2 cellular contexts compared by ENCODE assay signal in genomic region chr1:157841708-157842107, GRCh38.
TF ChIP-seq lines count a peak whose summit lies in the region.

TSS of gene CD5L (minus strand) at chr1:157841808. CDS start at chr1:157841701, 107 bp downstream.

TF ChIP-seq in liver, 16 proteins besides CTCF, POLR2A, EP300 and RAD21:
- TF ChIP-seq EGR1 (IDR thresholded peaks at IDR 0.05; ENCODE audit: low read depth in 2 of 2) (no peak), REST (IDR thresholded peaks at IDR 0.05) (no peak), ZBTB33 (IDR thresholded peaks at IDR 0.05) (no peak), RXRA (IDR thresholded peaks at IDR 0.05) (no peak), TAF1 (conservative IDR thresholded peaks at IDR 0.05) (no peak), NR2F2 (IDR thresholded peaks at IDR 0.05) (no peak), FOXA2 (IDR thresholded peaks at IDR 0.05) (no peak), FOXA1 (IDR thresholded peaks at IDR 0.05) (no peak), ATF3 (IDR thresholded peaks at IDR 0.05) (no peak), HNF4A (conservative IDR thresholded peaks at IDR 0.05) (no peak), YY1 (IDR thresholded peaks at IDR 0.05) (no peak), SP1 (IDR thresholded peaks at IDR 0.05) (no peak), HNF4G (IDR thresholded peaks at IDR 0.05) (no peak), JUND (IDR thresholded peaks at IDR 0.05) (no peak)
- TF ChIP-seq, protein P1, sequence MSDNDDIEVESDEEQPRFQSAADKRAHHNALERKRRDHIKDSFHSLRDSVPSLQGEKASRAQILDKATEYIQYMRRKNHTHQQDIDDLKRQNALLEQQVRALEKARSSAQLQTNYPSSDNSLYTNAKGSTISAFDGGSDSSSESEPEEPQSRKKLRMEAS (IDR thresholded peaks at IDR 0.05): no peak

TF ChIP-seq in HepG2, 621 proteins besides CTCF, POLR2A, EP300 and RAD21:
- TF ChIP-seq PHF8 (CRISPR knock-in tag; IDR thresholded peaks at IDR 0.05) (no peak), PATZ1 (CRISPR knock-in tag; IDR thresholded peaks at IDR 0.05) (no peak), SIX4 (CRISPR knock-in tag; IDR thresholded peaks at IDR 0.05) (no peak), TCF7L2 (IDR thresholded peaks at IDR 0.05; ENCODE audit: low read depth, low read length) (no peak), IKZF5 (CRISPR knock-in tag; IDR thresholded peaks at IDR 0.05) (no peak), ZMYM2 (CRISPR knock-in tag; IDR thresholded peaks at IDR 0.05) (no peak), SUZ12 (IDR thresholded peaks at IDR 0.05; ENCODE audit: low read depth, low read length) (no peak), ZNF674 (CRISPR knock-in tag; IDR thresholded peaks at IDR 0.05; ENCODE audit: low read depth) (no peak), CREM (IDR thresholded peaks at IDR 0.05) (no peak), CREM (CRISPR knock-in tag; IDR thresholded peaks at IDR 0.05) (no peak), ZNF234 (CRISPR knock-in tag; conservative IDR thresholded peaks at IDR 0.05) (no peak), AGO2 (optimal IDR thresholded peaks at IDR 0.05; ENCODE audit: low read depth, low read length) (no peak), ZNF841 (CRISPR knock-in tag; IDR thresholded peaks at IDR 0.05; ENCODE audit: borderline replicate concordance) (no peak), ZNF280D (CRISPR knock-in tag; IDR thresholded peaks at IDR 0.05) (no peak), FOXP1 (IDR thresholded peaks at IDR 0.05) (no peak), FOXP1 (CRISPR knock-in tag; IDR thresholded peaks at IDR 0.05) (no peak), GMEB2 (CRISPR knock-in tag; IDR thresholded peaks at IDR 0.05; ENCODE audit: low read depth) (no peak), ATF4 (CRISPR knock-in tag; IDR thresholded peaks at IDR 0.05) (no peak)
- TF ChIP-seq, protein P2, sequence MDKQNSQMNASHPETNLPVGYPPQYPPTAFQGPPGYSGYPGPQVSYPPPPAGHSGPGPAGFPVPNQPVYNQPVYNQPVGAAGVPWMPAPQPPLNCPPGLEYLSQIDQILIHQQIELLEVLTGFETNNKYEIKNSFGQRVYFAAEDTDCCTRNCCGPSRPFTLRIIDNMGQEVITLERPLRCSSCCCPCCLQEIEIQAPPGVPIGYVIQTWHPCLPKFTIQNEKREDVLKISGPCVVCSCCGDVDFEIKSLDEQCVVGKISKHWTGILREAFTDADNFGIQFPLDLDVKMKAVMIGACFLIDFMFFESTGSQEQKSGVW (CRISPR knock-in tag; IDR thresholded peaks at IDR 0.05; ENCODE audit: borderline replicate concordance): no peak
- TF ChIP-seq, protein P3, sequence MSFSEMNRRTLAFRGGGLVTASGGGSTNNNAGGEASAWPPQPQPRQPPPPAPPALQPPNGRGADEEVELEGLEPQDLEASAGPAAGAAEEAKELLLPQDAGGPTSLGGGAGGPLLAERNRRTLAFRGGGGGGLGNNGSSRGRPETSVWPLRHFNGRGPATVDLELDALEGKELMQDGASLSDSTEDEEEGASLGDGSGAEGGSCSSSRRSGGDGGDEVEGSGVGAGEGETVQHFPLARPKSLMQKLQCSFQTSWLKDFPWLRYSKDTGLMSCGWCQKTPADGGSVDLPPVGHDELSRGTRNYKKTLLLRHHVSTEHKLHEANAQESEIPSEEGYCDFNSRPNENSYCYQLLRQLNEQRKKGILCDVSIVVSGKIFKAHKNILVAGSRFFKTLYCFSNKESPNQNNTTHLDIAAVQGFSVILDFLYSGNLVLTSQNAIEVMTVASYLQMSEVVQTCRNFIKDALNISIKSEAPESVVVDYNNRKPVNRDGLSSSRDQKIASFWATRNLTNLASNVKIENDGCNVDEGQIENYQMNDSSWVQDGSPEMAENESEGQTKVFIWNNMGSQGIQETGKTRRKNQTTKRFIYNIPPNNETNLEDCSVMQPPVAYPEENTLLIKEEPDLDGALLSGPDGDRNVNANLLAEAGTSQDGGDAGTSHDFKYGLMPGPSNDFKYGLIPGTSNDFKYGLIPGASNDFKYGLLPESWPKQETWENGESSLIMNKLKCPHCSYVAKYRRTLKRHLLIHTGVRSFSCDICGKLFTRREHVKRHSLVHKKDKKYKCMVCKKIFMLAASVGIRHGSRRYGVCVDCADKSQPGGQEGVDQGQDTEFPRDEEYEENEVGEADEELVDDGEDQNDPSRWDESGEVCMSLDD (CRISPR knock-in tag; IDR thresholded peaks at IDR 0.05; ENCODE audit: borderline replicate concordance): no peak
